1 cellular context compared by ENCODE assay signal in genomic region chr14:55450124-55450523, GRCh38.
A peak's percentile ranks its signal among the peaks of the same experiment; 100 is the strongest.
TF ChIP-seq lines count a peak whose summit lies in the region.

No MANE protein-coding gene starts in this region.

TF ChIP-seq in K562, 482 proteins besides CTCF, POLR2A, EP300 and RAD21:
- TF ChIP-seq ZNF830 (CRISPR knock-in tag; IDR thresholded peaks at IDR 0.05) (no peak), POLR3G (IDR thresholded peaks at IDR 0.05; ENCODE audit: extremely low read depth, insufficient read length, insufficient replicate concordance) (no peak), SPI1 (IDR thresholded peaks at IDR 0.05; ENCODE audit: borderline replicate concordance, low read depth, low read length) (peak; percentile 58)
